Comparison of ENCODE assay signal across 8 cellular contexts in genomic region chr10:133379152-133379800, GRCh38.
DNase-seq lines count a peak whose midpoint lies in the region; ATAC-seq and TF ChIP-seq lines count a peak whose summit lies in the region.

Gene PAOX (plus strand): TSS chr10:133379262. CDS start chr10:133379317, 55 bp downstream.

- peak; percentile 94 for DNase-seq in GM03348 (ENCODE audit: low spot score)
- DNase-seq in activated CD8-positive, alpha-beta memory T cell treated with anti-CD3 and anti-CD28 coated beads for 48 hours (ENCODE audit: low read depth in 2 of 3, low spot score in 2 of 3) = peak in 2 of 3 experiments; percentile 52 to 58
- DNase-seq in epidermal melanocyte (ENCODE audit: insufficient read length, low spot score) = peak; percentile 87
- peak; percentile 70 for DNase-seq in midbrain (lab: John Stamatoyannopoulos, UW)
- DNase-seq in NCI-H524 (lab: John Stamatoyannopoulos, UW) = no peak

- TF ChIP-seq CTCF in KMS-11 (conservative IDR thresholded peaks at IDR 0.05; ENCODE audit: low read depth, low read length) = no peak

- peak; percentile 48 for ATAC-seq in GM21576 (IDR thresholded peaks at IDR 0.05; ENCODE audit: unreplicated experiment)

- H3K4me2 ChIP-seq in KMS-11 = peak within 1 kb of the TSS; percentile 92

- no peaks in the 10 kb centered on the region for H3K4me1 ChIP-seq in KMS-11 (ENCODE audit: low read depth, poor library complexity, severe bottlenecking)
- peaks cover 0 to 36% (median 20%) of the 10 kb centered on the region in 5 donors for H3K4me1 ChIP-seq in subcutaneous abdominal adipose tissue (ENCODE audit: control insufficient read depth in 5 of 5, insufficient read depth in 5 of 5, low read length in 5 of 5)

- no peaks in the 10 kb centered on the region for H3K9me3 ChIP-seq in subcutaneous abdominal adipose tissue (ENCODE audit: control insufficient read depth in 5 of 5, low read length in 5 of 5)

- H3K4me3 ChIP-seq in KMS-11 (IDR thresholded peaks at IDR 0.05; ENCODE audit: insufficient read depth, low read depth, low read length) (no peak within 1 kb of the TSS), subcutaneous abdominal adipose tissue (ENCODE audit: low read depth in 1 of 5, low read length in 5 of 5) (peak within 1 kb of the TSS; percentile 59 to 97 (median 91))

- no peaks in the 10 kb centered on the region for H3K79me2 ChIP-seq in KMS-11 (ENCODE audit: insufficient read depth, low read depth)

- no peaks in the 10 kb centered on the region for H3K36me3 ChIP-seq in KMS-11 (ENCODE audit: insufficient read depth)
- peaks cover 0 to 14% (median 3%) of the 10 kb centered on the region in 5 donors for H3K36me3 ChIP-seq in subcutaneous abdominal adipose tissue (ENCODE audit: control insufficient read depth in 5 of 5, insufficient read depth in 5 of 5, low read length in 5 of 5)

- H4K20me1 ChIP-seq in KMS-11 (ENCODE audit: insufficient read depth) = no peaks in the 10 kb centered on the region

- H3K27me3 ChIP-seq in KMS-11 (ENCODE audit: insufficient read depth, low read depth) (no peaks in the 10 kb centered on the region; the same call in 1 of the 2 replicates), subcutaneous abdominal adipose tissue (ENCODE audit: control insufficient read depth in 5 of 5, insufficient read depth in 4 of 5, low read length in 5 of 5) (no peaks in the 10 kb centered on the region)

- peak within 1 kb of the TSS; percentile 35; the same call in 1 of the 2 replicates for H3K9ac ChIP-seq in KMS-11
- peak within 1 kb of the TSS in 4 of 5 donors; percentile 74 to 86 (median 82) for H3K9ac ChIP-seq in subcutaneous abdominal adipose tissue (ENCODE audit: low read length in 5 of 5)

- H3K27ac ChIP-seq in KMS-11 (no peak within 1 kb of the TSS), subcutaneous abdominal adipose tissue (ENCODE audit: low read depth, low read length) (no peak within 1 kb of the TSS)

- peak within 1 kb of the TSS; percentile 97 for H2AFZ ChIP-seq in KMS-11 (ENCODE audit: low read depth)

Comparison
In these comparisons a context has a peak if more than half of its experiments do, and no peak if none do; other contexts are left out.
1. DNase-seq: peak in GM03348 (single experiment), activated CD8-positive, alpha-beta memory T cell treated with anti-CD3 and anti-CD28 coated beads for 48 hours (2 of 3), epidermal melanocyte (single experiment) and midbrain (single experiment); none in NCI-H524 (0 of 2).